1 cellular context compared by ENCODE assay signal in the genomic region with DNA sequence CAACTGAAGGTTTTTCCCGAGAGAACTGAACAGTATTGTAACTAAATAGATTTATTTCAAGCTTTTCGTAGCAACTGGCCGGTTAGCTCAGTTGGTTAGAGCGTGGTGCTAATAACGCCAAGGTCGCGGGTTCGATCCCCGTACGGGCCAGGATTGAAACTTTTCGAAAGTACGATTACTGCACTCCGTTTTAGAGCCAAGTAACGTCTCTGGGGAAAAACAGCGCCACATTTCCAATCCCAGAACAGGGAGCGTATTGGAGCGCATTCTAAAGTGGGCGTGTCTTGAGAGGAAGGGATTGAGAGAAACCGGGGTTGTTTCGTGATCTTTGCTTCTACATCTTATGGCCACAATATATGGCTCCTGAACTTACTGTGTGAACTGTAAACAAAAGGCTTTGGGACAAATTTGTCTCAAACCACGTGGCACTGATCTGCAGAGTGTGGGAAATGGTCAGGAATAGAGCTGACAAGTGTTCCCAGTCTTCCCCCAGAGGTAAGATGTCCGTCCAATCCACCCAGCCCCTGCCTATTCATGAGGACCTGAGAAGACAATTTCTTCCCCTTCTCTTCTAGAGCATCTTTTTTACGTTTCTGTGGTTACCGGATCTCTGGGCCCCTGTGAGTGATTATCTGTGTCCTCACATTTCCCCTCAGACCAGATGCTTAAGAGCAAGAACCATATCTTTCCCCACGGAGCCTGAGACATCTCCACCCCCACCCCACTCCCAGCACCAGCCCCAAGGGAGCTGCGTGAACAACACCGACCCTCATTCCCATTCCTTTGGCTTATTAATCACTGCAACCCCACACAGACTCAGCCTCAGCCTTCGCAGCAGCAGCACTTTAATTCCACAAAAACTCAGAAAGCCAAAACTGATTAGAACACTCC.
TF ChIP-seq lines count a peak whose summit lies in the region.

No MANE protein-coding gene starts in this region.

TF ChIP-seq in HepG2, 621 proteins besides CTCF, POLR2A, EP300 and RAD21 (continued from another document and continues in another):
- peak; percentile 87; the same call in 1 of the 2 replicates for TF ChIP-seq ZNF430 (CRISPR knock-in tag; IDR thresholded peaks at IDR 0.05)
- no peak for TF ChIP-seq ATRX (CRISPR knock-in tag; IDR thresholded peaks at IDR 0.05; ENCODE audit: borderline replicate concordance)
- TF ChIP-seq, protein P1, sequence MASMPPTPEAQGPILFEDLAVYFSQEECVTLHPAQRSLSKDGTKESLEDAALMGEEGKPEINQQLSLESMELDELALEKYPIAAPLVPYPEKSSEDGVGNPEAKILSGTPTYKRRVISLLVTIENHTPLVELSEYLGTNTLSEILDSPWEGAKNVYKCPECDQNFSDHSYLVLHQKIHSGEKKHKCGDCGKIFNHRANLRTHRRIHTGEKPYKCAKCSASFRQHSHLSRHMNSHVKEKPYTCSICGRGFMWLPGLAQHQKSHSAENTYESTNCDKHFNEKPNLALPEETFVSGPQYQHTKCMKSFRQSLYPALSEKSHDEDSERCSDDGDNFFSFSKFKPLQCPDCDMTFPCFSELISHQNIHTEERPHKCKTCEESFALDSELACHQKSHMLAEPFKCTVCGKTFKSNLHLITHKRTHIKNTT (CRISPR knock-in tag; IDR thresholded peaks at IDR 0.05): 0 out of 2 replicates have a peak, but pooled peaks have one; percentile 23
- peak; percentile 59 for TF ChIP-seq ZNF331 (CRISPR knock-in tag; IDR thresholded peaks at IDR 0.05)
- no peak for TF ChIP-seq MED8 (CRISPR knock-in tag; IDR thresholded peaks at IDR 0.05; ENCODE audit: insufficient replicate concordance)
- no peak for TF ChIP-seq ZNF577 (CRISPR knock-in tag; IDR thresholded peaks at IDR 0.05; ENCODE audit: borderline replicate concordance, low read depth)
- TF ChIP-seq ZNF777 (CRISPR knock-in tag; IDR thresholded peaks at IDR 0.05): no peak; the same call in 1 of the 2 replicates
- no peak for TF ChIP-seq CENPT (CRISPR knock-in tag; IDR thresholded peaks at IDR 0.05; ENCODE audit: low read depth)
- no peak for TF ChIP-seq GATA4 (IDR thresholded peaks at IDR 0.05; ENCODE audit: borderline replicate concordance, low read depth)
- TF ChIP-seq, protein P2, sequence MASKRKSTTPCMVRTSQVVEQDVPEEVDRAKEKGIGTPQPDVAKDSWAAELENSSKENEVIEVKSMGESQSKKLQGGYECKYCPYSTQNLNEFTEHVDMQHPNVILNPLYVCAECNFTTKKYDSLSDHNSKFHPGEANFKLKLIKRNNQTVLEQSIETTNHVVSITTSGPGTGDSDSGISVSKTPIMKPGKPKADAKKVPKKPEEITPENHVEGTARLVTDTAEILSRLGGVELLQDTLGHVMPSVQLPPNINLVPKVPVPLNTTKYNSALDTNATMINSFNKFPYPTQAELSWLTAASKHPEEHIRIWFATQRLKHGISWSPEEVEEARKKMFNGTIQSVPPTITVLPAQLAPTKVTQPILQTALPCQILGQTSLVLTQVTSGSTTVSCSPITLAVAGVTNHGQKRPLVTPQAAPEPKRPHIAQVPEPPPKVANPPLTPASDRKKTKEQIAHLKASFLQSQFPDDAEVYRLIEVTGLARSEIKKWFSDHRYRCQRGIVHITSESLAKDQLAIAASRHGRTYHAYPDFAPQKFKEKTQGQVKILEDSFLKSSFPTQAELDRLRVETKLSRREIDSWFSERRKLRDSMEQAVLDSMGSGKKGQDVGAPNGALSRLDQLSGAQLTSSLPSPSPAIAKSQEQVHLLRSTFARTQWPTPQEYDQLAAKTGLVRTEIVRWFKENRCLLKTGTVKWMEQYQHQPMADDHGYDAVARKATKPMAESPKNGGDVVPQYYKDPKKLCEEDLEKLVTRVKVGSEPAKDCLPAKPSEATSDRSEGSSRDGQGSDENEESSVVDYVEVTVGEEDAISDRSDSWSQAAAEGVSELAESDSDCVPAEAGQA (IDR thresholded peaks at IDR 0.05; ENCODE audit: low read depth): no peak
- TF ChIP-seq, protein P2 (CRISPR knock-in tag; IDR thresholded peaks at IDR 0.05; ENCODE audit: borderline replicate concordance): no peak
- TF ChIP-seq TRIM24 (CRISPR knock-in tag; IDR thresholded peaks at IDR 0.05): no peak
- TF ChIP-seq, protein P3, sequence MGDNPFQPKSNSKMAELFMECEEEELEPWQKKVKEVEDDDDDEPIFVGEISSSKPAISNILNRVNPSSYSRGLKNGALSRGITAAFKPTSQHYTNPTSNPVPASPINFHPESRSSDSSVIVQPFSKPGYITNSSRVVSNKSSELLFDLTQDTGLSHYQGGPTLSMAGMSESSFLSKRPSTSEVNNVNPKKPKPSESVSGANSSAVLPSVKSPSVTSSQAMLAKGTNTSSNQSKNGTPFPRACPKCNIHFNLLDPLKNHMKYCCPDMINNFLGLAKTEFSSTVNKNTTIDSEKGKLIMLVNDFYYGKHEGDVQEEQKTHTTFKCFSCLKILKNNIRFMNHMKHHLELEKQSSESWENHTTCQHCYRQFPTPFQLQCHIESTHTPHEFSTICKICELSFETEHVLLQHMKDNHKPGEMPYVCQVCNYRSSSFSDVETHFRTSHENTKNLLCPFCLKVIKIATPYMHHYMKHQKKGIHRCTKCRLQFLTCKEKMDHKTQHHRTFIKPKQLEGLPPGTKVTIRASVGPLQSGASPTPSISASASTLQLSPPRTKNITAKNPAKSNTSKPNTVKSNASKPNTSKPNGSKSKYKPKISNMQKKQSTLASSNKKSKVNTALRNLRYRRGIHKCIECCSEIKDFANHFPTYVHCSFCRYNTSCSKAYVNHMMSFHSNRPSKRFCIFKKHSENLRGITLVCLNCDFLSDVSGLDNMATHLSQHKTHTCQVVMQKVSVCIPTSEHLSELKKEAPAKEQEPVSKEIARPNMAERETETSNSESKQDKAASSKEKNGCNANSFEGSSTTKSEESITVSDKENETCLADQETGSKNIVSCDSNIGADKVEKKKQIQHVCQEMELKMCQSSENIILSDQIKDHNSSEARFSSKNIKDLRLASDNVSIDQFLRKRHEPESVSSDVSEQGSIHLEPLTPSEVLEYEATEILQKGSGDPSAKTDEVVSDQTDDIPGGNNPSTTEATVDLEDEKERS (CRISPR knock-in tag; IDR thresholded peaks at IDR 0.05): peak; percentile 39; the same call in 1 of the 2 replicates
- no peak for TF ChIP-seq ZNF749 (CRISPR knock-in tag; IDR thresholded peaks at IDR 0.05; ENCODE audit: borderline replicate concordance)
- no peak for TF ChIP-seq CBX2 (IDR thresholded peaks at IDR 0.05; ENCODE audit: low read depth, low read length)
- no peak for TF ChIP-seq CBX2 (CRISPR knock-in tag; IDR thresholded peaks at IDR 0.05; ENCODE audit: low read depth)
- no peak for TF ChIP-seq ISX (CRISPR knock-in tag; conservative IDR thresholded peaks at IDR 0.05)
- TF ChIP-seq PAF1 (CRISPR knock-in tag; IDR thresholded peaks at IDR 0.05): peak; percentile 67; the same call in 1 of the 2 replicates
- TF ChIP-seq ZNF274 (CRISPR knock-in tag; IDR thresholded peaks at IDR 0.05): no peak
- TF ChIP-seq TSC22D2 (CRISPR knock-in tag; IDR thresholded peaks at IDR 0.05; ENCODE audit: borderline replicate concordance): no peak
- no peak for TF ChIP-seq AHR (CRISPR knock-in tag; IDR thresholded peaks at IDR 0.05)
- TF ChIP-seq, protein P4, sequence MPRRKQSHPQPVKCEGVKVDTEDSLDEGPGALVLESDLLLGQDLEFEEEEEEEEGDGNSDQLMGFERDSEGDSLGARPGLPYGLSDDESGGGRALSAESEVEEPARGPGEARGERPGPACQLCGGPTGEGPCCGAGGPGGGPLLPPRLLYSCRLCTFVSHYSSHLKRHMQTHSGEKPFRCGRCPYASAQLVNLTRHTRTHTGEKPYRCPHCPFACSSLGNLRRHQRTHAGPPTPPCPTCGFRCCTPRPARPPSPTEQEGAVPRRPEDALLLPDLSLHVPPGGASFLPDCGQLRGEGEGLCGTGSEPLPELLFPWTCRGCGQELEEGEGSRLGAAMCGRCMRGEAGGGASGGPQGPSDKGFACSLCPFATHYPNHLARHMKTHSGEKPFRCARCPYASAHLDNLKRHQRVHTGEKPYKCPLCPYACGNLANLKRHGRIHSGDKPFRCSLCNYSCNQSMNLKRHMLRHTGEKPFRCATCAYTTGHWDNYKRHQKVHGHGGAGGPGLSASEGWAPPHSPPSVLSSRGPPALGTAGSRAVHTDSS (CRISPR knock-in tag; conservative IDR thresholded peaks at IDR 0.05): no peak
- TF ChIP-seq, protein P5, sequence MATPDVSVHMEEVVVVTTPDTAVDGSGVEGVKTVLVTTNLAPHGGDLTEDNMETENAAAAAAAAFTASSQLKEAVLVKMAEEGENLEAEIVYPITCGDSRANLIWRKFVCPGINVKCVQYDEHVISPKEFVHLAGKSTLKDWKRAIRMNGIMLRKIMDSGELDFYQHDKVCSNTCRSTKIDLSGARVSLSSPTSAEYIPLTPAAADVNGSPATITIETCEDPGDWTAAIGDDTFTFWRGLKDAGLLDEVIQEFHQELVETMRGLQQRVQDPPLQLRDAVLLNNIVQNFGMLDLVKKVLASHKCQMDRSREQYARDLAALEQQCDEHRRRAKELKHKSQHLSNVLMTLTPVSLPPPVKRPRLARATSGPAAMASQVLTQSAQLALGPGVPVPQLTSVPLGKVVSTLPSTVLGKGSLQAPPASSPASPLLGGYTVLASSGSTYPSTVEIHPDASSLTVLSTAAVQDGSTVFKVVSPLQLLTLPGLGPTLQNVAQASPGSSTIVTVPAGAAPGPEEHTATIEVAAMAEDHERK (CRISPR knock-in tag; IDR thresholded peaks at IDR 0.05; ENCODE audit: low read depth): 0 out of 2 replicates have a peak, but pooled peaks have one; percentile 52
- TF ChIP-seq ZNF614 (CRISPR knock-in tag; IDR thresholded peaks at IDR 0.05; ENCODE audit: borderline replicate concordance): peak; percentile 38; the same call in 1 of the 2 replicates
- no peak for TF ChIP-seq ZNF547 (CRISPR knock-in tag; IDR thresholded peaks at IDR 0.05)
- no peak for TF ChIP-seq ATF7-NPFF (CRISPR knock-in tag; IDR thresholded peaks at IDR 0.05; ENCODE audit: low read depth)
- peak; percentile 26; the same call in 1 of the 2 replicates for TF ChIP-seq GTF2F1 (IDR thresholded peaks at IDR 0.05; ENCODE audit: low read length)
- peak; percentile 40 for TF ChIP-seq POLR2AphosphoS5 (IDR thresholded peaks at IDR 0.05; ENCODE audit: low read depth, low read length)
- peak; percentile 51; the same call in 1 of the 2 replicates for TF ChIP-seq BORCS8-MEF2B (CRISPR knock-in tag; IDR thresholded peaks at IDR 0.05)
- 0 out of 2 replicates have a peak, but pooled peaks have one; percentile 37 for TF ChIP-seq NR2F6 (IDR thresholded peaks at IDR 0.05)
- TF ChIP-seq NR2F6 (CRISPR knock-in tag; IDR thresholded peaks at IDR 0.05): peak; percentile 45; the same call in 1 of the 2 replicates
- no peak for TF ChIP-seq ZNF773 (CRISPR knock-in tag; IDR thresholded peaks at IDR 0.05; ENCODE audit: borderline replicate concordance)
- no peak for TF ChIP-seq JARID2 (CRISPR knock-in tag; IDR thresholded peaks at IDR 0.05; ENCODE audit: insufficient replicate concordance)
- TF ChIP-seq ESRRA (CRISPR knock-in tag; IDR thresholded peaks at IDR 0.05; ENCODE audit: low read depth): no peak
- TF ChIP-seq REL (CRISPR knock-in tag; conservative IDR thresholded peaks at IDR 0.05): no peak
- TF ChIP-seq, protein P6, sequence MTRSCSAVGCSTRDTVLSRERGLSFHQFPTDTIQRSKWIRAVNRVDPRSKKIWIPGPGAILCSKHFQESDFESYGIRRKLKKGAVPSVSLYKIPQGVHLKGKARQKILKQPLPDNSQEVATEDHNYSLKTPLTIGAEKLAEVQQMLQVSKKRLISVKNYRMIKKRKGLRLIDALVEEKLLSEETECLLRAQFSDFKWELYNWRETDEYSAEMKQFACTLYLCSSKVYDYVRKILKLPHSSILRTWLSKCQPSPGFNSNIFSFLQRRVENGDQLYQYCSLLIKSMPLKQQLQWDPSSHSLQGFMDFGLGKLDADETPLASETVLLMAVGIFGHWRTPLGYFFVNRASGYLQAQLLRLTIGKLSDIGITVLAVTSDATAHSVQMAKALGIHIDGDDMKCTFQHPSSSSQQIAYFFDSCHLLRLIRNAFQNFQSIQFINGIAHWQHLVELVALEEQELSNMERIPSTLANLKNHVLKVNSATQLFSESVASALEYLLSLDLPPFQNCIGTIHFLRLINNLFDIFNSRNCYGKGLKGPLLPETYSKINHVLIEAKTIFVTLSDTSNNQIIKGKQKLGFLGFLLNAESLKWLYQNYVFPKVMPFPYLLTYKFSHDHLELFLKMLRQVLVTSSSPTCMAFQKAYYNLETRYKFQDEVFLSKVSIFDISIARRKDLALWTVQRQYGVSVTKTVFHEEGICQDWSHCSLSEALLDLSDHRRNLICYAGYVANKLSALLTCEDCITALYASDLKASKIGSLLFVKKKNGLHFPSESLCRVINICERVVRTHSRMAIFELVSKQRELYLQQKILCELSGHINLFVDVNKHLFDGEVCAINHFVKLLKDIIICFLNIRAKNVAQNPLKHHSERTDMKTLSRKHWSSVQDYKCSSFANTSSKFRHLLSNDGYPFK (CRISPR knock-in tag; IDR thresholded peaks at IDR 0.05; ENCODE audit: borderline replicate concordance): 0 out of 2 replicates have a peak, but pooled peaks have one; percentile 39
- TF ChIP-seq, protein P7, sequence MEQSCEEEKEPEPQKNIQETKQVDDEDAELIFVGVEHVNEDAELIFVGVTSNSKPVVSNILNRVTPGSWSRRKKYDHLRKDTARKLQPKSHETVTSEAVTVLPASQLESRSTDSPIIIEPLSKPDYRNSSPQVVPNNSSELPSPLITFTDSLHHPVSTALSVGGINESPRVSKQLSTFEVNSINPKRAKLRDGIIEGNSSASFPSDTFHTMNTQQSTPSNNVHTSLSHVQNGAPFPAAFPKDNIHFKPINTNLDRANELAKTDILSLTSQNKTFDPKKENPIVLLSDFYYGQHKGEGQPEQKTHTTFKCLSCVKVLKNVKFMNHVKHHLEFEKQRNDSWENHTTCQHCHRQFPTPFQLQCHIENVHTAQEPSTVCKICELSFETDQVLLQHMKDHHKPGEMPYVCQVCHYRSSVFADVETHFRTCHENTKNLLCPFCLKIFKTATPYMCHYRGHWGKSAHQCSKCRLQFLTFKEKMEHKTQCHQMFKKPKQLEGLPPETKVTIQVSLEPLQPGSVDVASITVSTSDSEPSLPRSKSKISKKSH (CRISPR knock-in tag; IDR thresholded peaks at IDR 0.05; ENCODE audit: borderline replicate concordance): no peak
- 0 out of 2 replicates have a peak, but pooled peaks have one; percentile 24 for TF ChIP-seq BCL6 (CRISPR knock-in tag; IDR thresholded peaks at IDR 0.05)
- no peak for TF ChIP-seq SMARCE1 (IDR thresholded peaks at IDR 0.05; ENCODE audit: borderline replicate concordance)
- no peak for TF ChIP-seq JDP2 (CRISPR knock-in tag; IDR thresholded peaks at IDR 0.05; ENCODE audit: borderline replicate concordance)
- no peak for TF ChIP-seq EHMT2 (IDR thresholded peaks at IDR 0.05; ENCODE audit: borderline replicate concordance, low read depth, low read length)
- no peak for TF ChIP-seq MYNN (CRISPR knock-in tag; IDR thresholded peaks at IDR 0.05; ENCODE audit: low read depth)
